19 cellular contexts compared by ENCODE assay signal in the genomic region with DNA sequence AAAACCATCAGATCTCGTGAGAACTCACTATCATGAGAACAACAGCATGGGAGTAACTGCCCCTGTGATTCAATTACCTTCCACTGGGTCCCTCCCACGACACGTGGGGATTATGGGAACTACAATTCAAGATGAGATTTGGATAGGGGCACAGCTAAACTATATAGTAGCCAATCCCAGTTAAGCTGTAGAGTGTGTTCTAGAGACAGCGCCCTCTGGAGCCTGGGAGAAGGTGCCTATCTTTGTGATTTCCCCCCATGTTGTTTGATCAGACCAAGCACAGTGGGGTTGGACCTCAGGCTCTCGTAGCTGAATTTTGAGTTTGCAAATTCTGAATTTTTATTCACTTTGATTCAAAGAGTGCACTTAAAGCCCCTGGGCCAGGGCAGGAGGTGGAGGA.
"Had no signal": no experiment of that assay in that cellular context is flagged by ENCODE, and none has a peak within 500 bp of the region (broad histone marks: within the 10 kb centered on the region; RNA-seq: fewer than 3 reads in every experiment).

No MANE protein-coding gene starts in this region.

- DNase-seq: activated CD4-positive, alpha-beta memory T cell treated with anti-CD3 and anti-CD28 coated beads, Interleukin-2, amount 10 ng/mL, durations not matched to agents 7 days and 5 days; activated CD4-positive, alpha-beta T cell treated with anti-CD3 and anti-CD28 coated beads for 36 hours; activated naive CD4-positive, alpha-beta T cell treated with anti-CD3 and anti-CD28 coated beads for 36 hours; activated T-cell treated with anti-CD3 and anti-CD28 coated beads, Interleukin-2, amount 50 U/mL, for 24 hours; central memory CD4-positive, alpha-beta T cell; dorsolateral prefrontal cortex; heart left ventricle; left cardiac atrium; mesenchymal stem cell; mucosa of descending colon; naive B cell; stimulated activated CD4-positive, alpha-beta T cell treated with anti-CD3 and anti-CD28 coated beads, Interleukin-2, amount 100 ng/mL, for 24 hours; stimulated activated naive CD8-positive, alpha-beta T cell treated with anti-CD3 and anti-CD28 coated beads, Interleukin-15, Interleukin-2, amounts not matched to agents 100 U/mL and 50 U/mL, for 24 hours; substantia nigra; tibial artery; WERI-Rb-1 had no signal

- H3K4me3 Mint-ChIP-seq: activated CD4-positive, alpha-beta memory T cell treated with anti-CD3 and anti-CD28 coated beads, Interleukin-2, amount 10 ng/mL, durations not matched to agents 7 days and 5 days; activated CD4-positive, alpha-beta T cell treated with anti-CD3 and anti-CD28 coated beads for 36 hours; activated naive CD4-positive, alpha-beta T cell treated with anti-CD3 and anti-CD28 coated beads for 36 hours; activated T-cell treated with anti-CD3 and anti-CD28 coated beads, Interleukin-2, amount 50 U/mL, for 24 hours; brain; naive B cell; neural crest cell had no signal

- H3K36me3 Mint-ChIP-seq: brain, naive B cell had no signal

- H3K4me1 Mint-ChIP-seq: activated CD4-positive, alpha-beta memory T cell treated with anti-CD3 and anti-CD28 coated beads, Interleukin-2, amount 10 ng/mL, durations not matched to agents 7 days and 5 days; activated CD4-positive, alpha-beta T cell treated with anti-CD3 and anti-CD28 coated beads for 36 hours; brain; naive B cell; neural crest cell had no signal

- H3K27ac Mint-ChIP-seq: activated CD4-positive, alpha-beta memory T cell treated with anti-CD3 and anti-CD28 coated beads, Interleukin-2, amount 10 ng/mL, durations not matched to agents 7 days and 5 days; activated CD4-positive, alpha-beta T cell treated with anti-CD3 and anti-CD28 coated beads for 36 hours; activated naive CD4-positive, alpha-beta T cell treated with anti-CD3 and anti-CD28 coated beads for 36 hours; activated T-cell treated with anti-CD3 and anti-CD28 coated beads, Interleukin-2, amount 50 U/mL, for 24 hours; brain had no signal

- ATAC-seq: activated CD4-positive, alpha-beta T cell treated with anti-CD3 and anti-CD28 coated beads for 36 hours; gastroesophageal sphincter; heart left ventricle; left cardiac atrium; mucosa of descending colon; stimulated activated naive CD8-positive, alpha-beta T cell treated with anti-CD3 and anti-CD28 coated beads, Interleukin-15, Interleukin-2, amounts not matched to agents 100 U/mL and 50 U/mL, for 24 hours had no signal

- H3K9me3 Mint-ChIP-seq: activated CD4-positive, alpha-beta memory T cell treated with anti-CD3 and anti-CD28 coated beads, Interleukin-2, amount 10 ng/mL, durations not matched to agents 7 days and 5 days; activated naive CD4-positive, alpha-beta T cell treated with anti-CD3 and anti-CD28 coated beads for 36 hours; activated T-cell treated with anti-CD3 and anti-CD28 coated beads, Interleukin-2, amount 50 U/mL, for 24 hours had no signal
